Comparison of ENCODE assay signal across 37 cellular contexts in the genomic region with DNA sequence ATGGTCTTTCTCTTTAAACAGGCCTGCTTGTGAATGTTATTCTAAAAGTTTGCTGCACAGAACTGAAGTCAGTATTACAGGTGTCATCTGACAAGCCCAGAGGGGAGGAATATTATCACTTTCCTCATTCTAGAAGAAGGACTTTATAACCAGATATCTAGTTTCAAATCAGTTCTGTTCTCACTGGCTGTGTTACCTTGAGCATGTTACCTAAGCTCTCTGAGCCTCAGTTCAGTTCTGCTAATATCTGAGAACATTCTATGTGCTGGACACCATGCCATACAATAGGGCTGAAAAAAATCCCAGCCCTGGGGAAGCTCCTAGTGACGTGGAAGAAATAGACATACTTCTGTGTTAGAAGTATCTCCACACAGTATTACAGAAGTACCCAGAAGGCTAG. TPM values are rescaled to one million over a fixed set of nuclear protein-coding genes. Genes with fewer than 3 reads are reported as not detected.
DNase-seq lines count a peak whose midpoint lies in the region; ATAC-seq, FAIRE-seq and TF ChIP-seq lines count a peak whose summit lies in the region.
"Had no signal": no experiment of that assay in that cellular context is flagged by ENCODE, and none has a peak within 500 bp of the region (broad histone marks: within the 10 kb centered on the region; RNA-seq: fewer than 3 reads in every experiment).

No MANE protein-coding gene starts in this region.

- H3K27ac Mint-ChIP-seq in T-helper 17 cell (no peak overlapping the region), neural progenitor cell (no peak overlapping the region)
- H3K27ac Mint-ChIP-seq: B cell; CD4-positive, alpha-beta memory T cell; CD4-positive, alpha-beta T cell; CD4-positive, CD25-positive, alpha-beta regulatory T cell; CD8-positive, alpha-beta memory T cell; CD8-positive, alpha-beta T cell had no signal

- peak overlapping the region; percentile 12 for H3K4me3 Mint-ChIP-seq in T-helper 17 cell
- H3K4me3 Mint-ChIP-seq in neural progenitor cell = no peak overlapping the region
- H3K4me3 Mint-ChIP-seq: B cell; CD14-positive monocyte; CD4-positive, alpha-beta memory T cell; CD4-positive, alpha-beta T cell; CD4-positive, CD25-positive, alpha-beta regulatory T cell; CD8-positive, alpha-beta memory T cell; CD8-positive, alpha-beta T cell had no signal

- FAIRE-seq in K562 (lab: Jason Lieb, UNC) = no peak
- FAIRE-seq in kidney (lab: Jason Lieb, UNC) = no peak
- FAIRE-seq: A204.1, A549, D721Med had no signal

- POLR2A ChIA-PET in K562 (lab: Yijun Ruan, JAX) = interaction anchor here (1.1 to 3.0 kb wide), 6 partner anchors 9 to 34 kb away, joined by 3 to 13 read pairs (median 4); partner anchors contain the start of gene TMEM214

- H3K27me3 Mint-ChIP-seq in T-helper 17 cell (peaks cover 6% of the 10 kb centered on the region), neural progenitor cell (ENCODE audit: insufficient read depth, low read depth) (peaks cover 2% of the 10 kb centered on the region)

- 78% methylated on average over 1 of the region's 1 CpG for WGBS in K562 (ENCODE audit: insufficient coverage, low coverage, missing lambda C conversion rate)
- 79 to 86% methylated on average over 1 of the region's 1 CpG for WGBS in testis, 2 donors

- TF ChIP-seq CTCF in cardiac muscle cell (IDR thresholded peaks at IDR 0.05; ENCODE audit: low read depth, low read length) (no peak), K562 (IDR thresholded peaks at IDR 0.05 in 2 of 3, conservative IDR thresholded peaks at IDR 0.05 in 1 of 3; ENCODE audit: insufficient read depth in 2 of 3, low read depth in 1 of 3, low read length in 3 of 3) (no peak), neural progenitor cell (IDR thresholded peaks at IDR 0.05) (no peak), kidney (IDR thresholded peaks at IDR 0.05; ENCODE audit: borderline replicate concordance, extremely low read depth, insufficient read depth) (no peak), testis (IDR thresholded peaks at IDR 0.05) (no peak)

- peaks cover under 1% of the 10 kb centered on the region for H3K9me1 ChIP-seq in K562 (ENCODE audit: control insufficient read depth, insufficient read depth, low read length)

- no peak for ATAC-seq in Right ventricle myocardium inferior
- ATAC-seq in T-helper 17 cell = no peak
- ATAC-seq in K562 = no peak
- ATAC-seq: A549; CD8-positive, alpha-beta T cell had no signal

- H3K27ac ChIP-seq in cardiac muscle cell (peak overlapping the region; percentile 3), K562 (ENCODE audit: extremely low read depth, low read depth, low read length) (no peak overlapping the region), neural progenitor cell (no peak overlapping the region), kidney (ENCODE audit: low read depth in 2 of 2, low read length in 2 of 2) (no peak overlapping the region), testis (no peak overlapping the region)
- H3K27ac ChIP-seq: 22Rv1; A549; BLaER1; BLaER1 treated with 17β-estradiol and CSF1 and Interleukin-3, amounts not matched to agents 10 nM and 100 nM; C4-2B had no signal

- H3K36me3 ChIP-seq in cardiac muscle cell = no peaks in the 10 kb centered on the region
- peaks cover 3% of the 10 kb centered on the region; the same call in 2 of the 3 replicates for H3K36me3 ChIP-seq in K562 (ENCODE audit: control insufficient read depth, insufficient read depth, low read length)
- no peaks in the 10 kb centered on the region for H3K36me3 ChIP-seq in neural progenitor cell
- no peaks in the 10 kb centered on the region for H3K36me3 ChIP-seq in kidney (ENCODE audit: control insufficient read depth in 1 of 2, insufficient read depth in 2 of 2, low read length in 2 of 2)
- H3K36me3 ChIP-seq in testis (ENCODE audit: low read depth, missing control alignments) = no peaks in the 10 kb centered on the region
- H3K36me3 ChIP-seq: BE2C; BLaER1; BLaER1 treated with 17β-estradiol and CSF1 and Interleukin-3, amounts not matched to agents 10 nM and 100 nM had no signal

- TF ChIP-seq EP300 in K562 (IDR thresholded peaks at IDR 0.05; ENCODE audit: low read length) = no peak

- H4K20me1 ChIP-seq in K562 (replicated peaks; ENCODE audit: control insufficient read depth, insufficient read depth, low read length) (peaks cover 6% of the 10 kb centered on the region), neural progenitor cell (ENCODE audit: low read depth) (peaks cover 33% of the 10 kb centered on the region)
- H4K20me1 ChIP-seq: BLaER1 had no signal

- DNase-seq in cardiac muscle cell (ENCODE audit: low read depth in 1 of 2, low spot score in 1 of 2) = no peak
- no peak for DNase-seq in Right ventricle myocardium inferior (ENCODE audit: missing footprints)
- no peak for DNase-seq in T-helper 17 cell
- no peak for DNase-seq in K562 (ENCODE audit: extremely low read depth in 1 of 4, low spot score in 3 of 4)
- no peak for DNase-seq in neural progenitor cell (ENCODE audit: low spot score)
- no peak for DNase-seq in amniotic stem cell (lab: John Stamatoyannopoulos, UW)
- no peak for DNase-seq in kidney
- no peak for DNase-seq in testis
- DNase-seq: 8988T; ACHN; AML-193; BE2C; C1 segment of cervical spinal cord; Caco-2; Calu3; CD4-positive, alpha-beta memory T cell; CD4-positive, alpha-beta T cell; CD4-positive, CD25-positive, alpha-beta regulatory T cell; CD8-positive, alpha-beta memory T cell; CD8-positive, alpha-beta T cell; COR-L47; DMS 273 treated with DMSO at 0.1 percent for 48 hours; DMS153; DMS53; DMS79; DMS79 treated with DMSO at 0.1 percent for 48 hours; DND-41; EL had no signal

- H3K4me1 ChIP-seq in cardiac muscle cell (ENCODE audit: low read depth) = peaks cover 18% of the 10 kb centered on the region
- H3K4me1 ChIP-seq in K562 (replicated peaks in 1 of 2; ENCODE audit: control insufficient read depth in 2 of 2, insufficient read depth in 2 of 2, low read length in 2 of 2) = peaks cover 16 to 37% of the 10 kb centered on the region in 2 experiments
- peaks cover 12% of the 10 kb centered on the region for H3K4me1 ChIP-seq in neural progenitor cell
- H3K4me1 ChIP-seq in kidney (ENCODE audit: control insufficient read depth in 1 of 2, insufficient read depth in 1 of 2, low read depth in 1 of 2, low read length in 2 of 2) = no peaks in the 10 kb centered on the region
- H3K4me1 ChIP-seq in testis = peaks cover 6% of the 10 kb centered on the region
- H3K4me1 ChIP-seq: BE2C, BLaER1, Caco-2 had no signal

- in situ Hi-C loops in K562 (cut with MboI) = no loop called here

- CTCF ChIA-PET in K562 (lab: Yijun Ruan, JAX; ENCODE audit: low intra/inter-chr PET ratio) = interaction anchor here (0.6 kb wide), 1 partner anchor 39 kb away, joined by 4 read pairs; no protein-coding TSS in a partner anchor

- H3K9ac ChIP-seq in K562 (ENCODE audit: insufficient read depth in 1 of 2, low read depth in 2 of 2, low read length in 2 of 2) (no peak overlapping the region), neural progenitor cell (no peak overlapping the region), kidney (ENCODE audit: low read length in 2 of 2) (no peak overlapping the region)
- H3K9ac ChIP-seq: BLaER1; BLaER1 treated with 17β-estradiol and CSF1 and Interleukin-3, amounts not matched to agents 10 nM and 100 nM had no signal

- H3K36me3 Mint-ChIP-seq in T-helper 17 cell (ENCODE audit: low read depth) (peaks cover 5% of the 10 kb centered on the region), neural progenitor cell (no peaks in the 10 kb centered on the region)
- H3K36me3 Mint-ChIP-seq: CD14-positive monocyte; CD4-positive, CD25-positive, alpha-beta regulatory T cell; CD8-positive, alpha-beta T cell had no signal

- no TSS peak for BruUV-seq in K562 (replicated peaks; lab: Mats Ljungman, UMichigan)

- no peaks in the 10 kb centered on the region for H3K9me3 Mint-ChIP-seq in neural progenitor cell
- H3K9me3 Mint-ChIP-seq: CD4-positive, alpha-beta memory T cell; CD4-positive, alpha-beta T cell; CD4-positive, CD25-positive, alpha-beta regulatory T cell; CD8-positive, alpha-beta memory T cell; CD8-positive, alpha-beta T cell had no signal

- peaks cover 2% of the 10 kb centered on the region for H3K4me1 Mint-ChIP-seq in T-helper 17 cell
- peaks cover 10% of the 10 kb centered on the region for H3K4me1 Mint-ChIP-seq in neural progenitor cell
- H3K4me1 Mint-ChIP-seq: B cell; CD4-positive, alpha-beta memory T cell; CD4-positive, CD25-positive, alpha-beta regulatory T cell; CD8-positive, alpha-beta memory T cell had no signal

- H3K27me3 ChIP-seq in cardiac muscle cell (no peaks in the 10 kb centered on the region), K562 (ENCODE audit: control insufficient read depth in 2 of 2, insufficient read depth in 2 of 2, low read length in 2 of 2) (no peaks in the 10 kb centered on the region), neural progenitor cell (no peaks in the 10 kb centered on the region), testis (no peaks in the 10 kb centered on the region)
- H3K27me3 ChIP-seq: BE2C; BLaER1; BLaER1 treated with 17β-estradiol and CSF1 and Interleukin-3, amounts not matched to agents 10 nM and 100 nM had no signal

- H3K4me2 ChIP-seq in K562 (ENCODE audit: insufficient read depth, low read length) (no peak overlapping the region), neural progenitor cell (peak overlapping the region; percentile 15)
- H3K4me2 ChIP-seq: A549; BLaER1; BLaER1 treated with 17β-estradiol and CSF1 and Interleukin-3, amounts not matched to agents 10 nM and 100 nM had no signal

- TF ChIP-seq RAD21 in K562 (CRISPR knock-in tag; conservative IDR thresholded peaks at IDR 0.05 in 1 of 2, IDR thresholded peaks at IDR 0.05 in 1 of 2) = no peak

- peaks cover 49% of the 10 kb centered on the region for H3K79me2 ChIP-seq in K562 (ENCODE audit: control insufficient read depth, insufficient read depth, low read length)
- H3K79me2 ChIP-seq in neural progenitor cell (ENCODE audit: low read depth) = no peaks in the 10 kb centered on the region

- TF ChIP-seq POLR2A in K562 (conservative IDR thresholded peaks at IDR 0.05) = no peak
- no peak for TF ChIP-seq POLR2A in testis (IDR thresholded peaks at IDR 0.05)

- no peaks in the 10 kb centered on the region for H3K9me3 ChIP-seq in cardiac muscle cell (ENCODE audit: low read depth)
- no peaks in the 10 kb centered on the region for H3K9me3 ChIP-seq in T-helper 17 cell (ENCODE audit: control insufficient read depth, low read length, poor library complexity, severe bottlenecking)
- H3K9me3 ChIP-seq in K562 (replicated peaks; ENCODE audit: control insufficient read depth, insufficient read depth, low read depth, low read length) = no peaks in the 10 kb centered on the region
- H3K9me3 ChIP-seq in neural progenitor cell (ENCODE audit: low read depth) = no peaks in the 10 kb centered on the region
- H3K9me3 ChIP-seq in kidney (ENCODE audit: control insufficient read depth in 1 of 2, low read length in 2 of 2) = no peaks in the 10 kb centered on the region
- H3K9me3 ChIP-seq in testis = no peaks in the 10 kb centered on the region
- H3K9me3 ChIP-seq: A549; BE2C; BLaER1; BLaER1 treated with 17β-estradiol and CSF1 and Interleukin-3, amounts not matched to agents 10 nM and 100 nM; Caco-2 had no signal

- H3F3A ChIP-seq in neural progenitor cell (ENCODE audit: low read depth) = no peaks in the 10 kb centered on the region

- no peak overlapping the region for H3K4me3 ChIP-seq in cardiac muscle cell
- no peak overlapping the region for H3K4me3 ChIP-seq in K562
- no peak overlapping the region for H3K4me3 ChIP-seq in neural progenitor cell
- H3K4me3 ChIP-seq in kidney (ENCODE audit: low read length in 2 of 2) = no peak overlapping the region
- no peak overlapping the region for H3K4me3 ChIP-seq in testis
- H3K4me3 ChIP-seq: A549; BLaER1; BLaER1 treated with 17β-estradiol and CSF1 and Interleukin-3, amounts not matched to agents 10 nM and 100 nM had no signal

- H2AFZ ChIP-seq in K562 (ENCODE audit: low read depth, low read length) = no peak overlapping the region
- H2AFZ ChIP-seq in neural progenitor cell (replicated peaks) = no peak overlapping the region

- intact Hi-C loops in Right ventricle myocardium inferior (cut with DNase I) = no loop called here
- intact Hi-C loops in K562 (cut with micrococcal nuclease) = no loop called here
- intact Hi-C loops in kidney (cut with DNase I) = no loop called here
- intact Hi-C loops in testis (cut with DNase I; ENCODE audit: low total_unique reads) = no loop called here

RNA-seq across cellular contexts. Expression of gene MAPRE3, which starts 27.9 kb away (rescaled TPM):
- total RNA-seq in cardiac muscle cell (75.9 and 143 TPM in 2 replicates), Right ventricle myocardium inferior (58.9 TPM), T-helper 17 cell (1 to 10 TPM; 5.0 to 5.8 TPM), K562 (2014; rRNA removed) (12.6 and 16.8 TPM in 2 replicates), K562 (2014; rRNA removed; fragmentation: Illumina TruSeq; extraction: Trizol) (10.0 and 10.8 TPM in 2 replicates), K562 (2015; rRNA removed; fragmentation: Illumina TruSeq; extraction: Trizol) (11.6 and 12.6 TPM in 2 replicates), K562 (2021) (26.7 and 29.8 TPM in 2 replicates), neural progenitor cell (ENCODE audit: low replicate concordance) (3.1 and 6.2 TPM in 2 replicates), kidney (17.9 TPM), testis (10 to 100 TPM; 31.4 to 49.8 TPM)
- polyA plus RNA-seq in cardiac muscle cell (212 TPM in 2 replicates), K562 (2011; rRNA removed) (25.5 and 53.9 TPM in 2 replicates), K562 (2014; fragmentation: Illumina TruSeq; extraction: Trizol) (30.4 and 32.8 TPM in 2 replicates), K562 (2014; fragmentation: Nextera tagmentation; extraction: Ambion mirVana) (1 to 10 TPM in 1 of 2 experiments, under 1 TPM in 1; 0.70 to 1.1 TPM), K562 (2014; rRNA removed) (32.3 and 43.2 TPM in 2 replicates), kidney (ENCODE audit: insufficient read depth, low read depth, low replicate concordance) (49.6 TPM), testis (ENCODE audit: insufficient read depth, low read depth, low replicate concordance) (112 TPM)
- total RNA-seq in K562 (2011; cell fraction: chromatin; rRNA removed; ENCODE audit: low replicate concordance) = 103 and 194 TPM in 2 replicates
- 85.6 and 90.0 TPM in 2 replicates for total RNA-seq in K562 (2011; cell fraction: nucleolus; rRNA removed)
- total RNA-seq in K562 (2011; cell fraction: nucleoplasm; rRNA removed) = 95.6 and 105 TPM in 2 replicates
- polyA plus RNA-seq in K562 (2011; cell fraction: cytosol; rRNA removed) = 28.1 and 37.8 TPM in 2 replicates
- polyA plus RNA-seq in K562 (2011; cell fraction: nucleus; rRNA removed) = 274 and 277 TPM in 2 replicates
- polyA plus RNA-seq in K562 (2012) = 33.7 and 73.6 TPM in 2 replicates
- polyA minus RNA-seq in K562 (2011; rRNA and poly(A)+ RNA removed) = 17.6 and 23.6 TPM in 2 replicates
- polyA minus RNA-seq in K562 (2011; cell fraction: cytosol; rRNA and poly(A)+ RNA removed) = 11.7 and 21.4 TPM in 2 replicates
- polyA minus RNA-seq in K562 (2011; cell fraction: nucleus; rRNA and poly(A)+ RNA removed) = 20.3 and 37.2 TPM in 2 replicates

RNA-seq across cellular contexts. Expression of gene TMEM214, which starts 34.4 kb away (rescaled TPM):
- total RNA-seq in cardiac muscle cell = 38.9 and 48.5 TPM in 2 replicates
- 46.9 and 66.3 TPM in 2 replicates for polyA plus RNA-seq in cardiac muscle cell
- total RNA-seq in Right ventricle myocardium inferior = 32.7 TPM
- 10 to 100 TPM; 42.4 to 47.3 TPM for total RNA-seq in T-helper 17 cell
- total RNA-seq in K562 (2011; cell fraction: chromatin; rRNA removed; ENCODE audit: low replicate concordance) = 364 and 807 TPM in 2 replicates
- 428 and 514 TPM in 2 replicates for total RNA-seq in K562 (2011; cell fraction: nucleolus; rRNA removed)
- total RNA-seq in K562 (2011; cell fraction: nucleoplasm; rRNA removed) = 376 and 406 TPM in 2 replicates
- total RNA-seq in K562 (2014; rRNA removed) = 18.9 and 23.7 TPM in 2 replicates
- 31.0 and 34.3 TPM in 2 replicates for total RNA-seq in K562 (2014; rRNA removed; fragmentation: Illumina TruSeq; extraction: Trizol)
- 44.0 and 44.1 TPM in 2 replicates for total RNA-seq in K562 (2015; rRNA removed; fragmentation: Illumina TruSeq; extraction: Trizol)
- 78.5 and 79.6 TPM in 2 replicates for total RNA-seq in K562 (2021)
- polyA plus RNA-seq in K562 (2011; rRNA removed) = 52.9 and 143 TPM in 2 replicates
- polyA plus RNA-seq in K562 (2011; cell fraction: cytosol; rRNA removed) = 146 and 165 TPM in 2 replicates
- 466 and 543 TPM in 2 replicates for polyA plus RNA-seq in K562 (2011; cell fraction: nucleus; rRNA removed)
- polyA plus RNA-seq in K562 (2012) = 57.3 and 151 TPM in 2 replicates
- 76.9 and 81.4 TPM in 2 replicates for polyA plus RNA-seq in K562 (2014; fragmentation: Illumina TruSeq; extraction: Trizol)
- polyA plus RNA-seq in K562 (2014; fragmentation: Nextera tagmentation; extraction: Ambion mirVana) = 10 to 100 TPM; 11.4 to 14.8 TPM
- polyA plus RNA-seq in K562 (2014; rRNA removed) = 55.0 and 58.0 TPM in 2 replicates
- 123 TPM in 2 replicates for polyA minus RNA-seq in K562 (2011; rRNA and poly(A)+ RNA removed)
- 96.4 and 118 TPM in 2 replicates for polyA minus RNA-seq in K562 (2011; cell fraction: cytosol; rRNA and poly(A)+ RNA removed)
- polyA minus RNA-seq in K562 (2011; cell fraction: nucleus; rRNA and poly(A)+ RNA removed) = 142 and 264 TPM in 2 replicates
- total RNA-seq in neural progenitor cell (ENCODE audit: low replicate concordance) = 18.1 and 26.1 TPM in 2 replicates
- 74.8 TPM for total RNA-seq in kidney
- polyA plus RNA-seq in kidney (ENCODE audit: insufficient read depth, low read depth, low replicate concordance) = 50.5 TPM
- 10 to 100 TPM; 64.8 to 73.9 TPM for total RNA-seq in testis
- 81.9 TPM for polyA plus RNA-seq in testis (ENCODE audit: insufficient read depth, low read depth, low replicate concordance)

RNA-seq across cellular contexts. Expression of gene AGBL5, which starts 53.1 kb away (rescaled TPM):
- total RNA-seq in cardiac muscle cell = 52.0 and 52.5 TPM in 2 replicates
- polyA plus RNA-seq in cardiac muscle cell = 67.0 and 77.7 TPM in 2 replicates
- total RNA-seq in Right ventricle myocardium inferior = 9.9 TPM
- 10 to 100 TPM in 1 of 2 donors, 1 to 10 TPM in 1; 8.9 to 10.7 TPM for total RNA-seq in T-helper 17 cell
- 40.2 and 80.6 TPM in 2 replicates for total RNA-seq in K562 (2011; cell fraction: chromatin; rRNA removed; ENCODE audit: low replicate concordance)
- total RNA-seq in K562 (2011; cell fraction: nucleolus; rRNA removed) = 34.5 and 47.0 TPM in 2 replicates
- total RNA-seq in K562 (2011; cell fraction: nucleoplasm; rRNA removed) = 34.2 and 36.7 TPM in 2 replicates
- 26.2 and 30.3 TPM in 2 replicates for total RNA-seq in K562 (2014; rRNA removed)
- 25.8 and 26.4 TPM in 2 replicates for total RNA-seq in K562 (2014; rRNA removed; fragmentation: Illumina TruSeq; extraction: Trizol)
- total RNA-seq in K562 (2015; rRNA removed; fragmentation: Illumina TruSeq; extraction: Trizol) = 28.7 and 29.1 TPM in 2 replicates
- total RNA-seq in K562 (2021) = 37.6 and 40.3 TPM in 2 replicates
- polyA plus RNA-seq in K562 (2011; rRNA removed) = 48.3 and 52.7 TPM in 2 replicates
- 61.4 and 68.7 TPM in 2 replicates for polyA plus RNA-seq in K562 (2011; cell fraction: cytosol; rRNA removed)
- polyA plus RNA-seq in K562 (2011; cell fraction: nucleus; rRNA removed) = 59.7 and 61.5 TPM in 2 replicates
- 33.2 and 62.0 TPM in 2 replicates for polyA plus RNA-seq in K562 (2012)
- polyA plus RNA-seq in K562 (2014; fragmentation: Illumina TruSeq; extraction: Trizol) = 49.5 and 52.3 TPM in 2 replicates
- polyA plus RNA-seq in K562 (2014; fragmentation: Nextera tagmentation; extraction: Ambion mirVana) = 1 to 10 TPM; 3.3 to 6.3 TPM
- polyA plus RNA-seq in K562 (2014; rRNA removed) = 24.9 and 33.8 TPM in 2 replicates
- polyA minus RNA-seq in K562 (2011; rRNA and poly(A)+ RNA removed) = 42.1 and 50.9 TPM in 2 replicates
- polyA minus RNA-seq in K562 (2011; cell fraction: cytosol; rRNA and poly(A)+ RNA removed) = 22.4 and 26.2 TPM in 2 replicates
- polyA minus RNA-seq in K562 (2011; cell fraction: nucleus; rRNA and poly(A)+ RNA removed) = 20.7 and 27.2 TPM in 2 replicates
- total RNA-seq in neural progenitor cell (ENCODE audit: low replicate concordance) = 68.3 and 84.7 TPM in 2 replicates
- 36.5 TPM for total RNA-seq in kidney
- 33.4 TPM for polyA plus RNA-seq in kidney (ENCODE audit: insufficient read depth, low read depth, low replicate concordance)
- 100 to 1,000 TPM; 227 to 294 TPM for total RNA-seq in testis
- polyA plus RNA-seq in testis (ENCODE audit: insufficient read depth, low read depth, low replicate concordance) = 784 TPM
